In the genomic region with DNA sequence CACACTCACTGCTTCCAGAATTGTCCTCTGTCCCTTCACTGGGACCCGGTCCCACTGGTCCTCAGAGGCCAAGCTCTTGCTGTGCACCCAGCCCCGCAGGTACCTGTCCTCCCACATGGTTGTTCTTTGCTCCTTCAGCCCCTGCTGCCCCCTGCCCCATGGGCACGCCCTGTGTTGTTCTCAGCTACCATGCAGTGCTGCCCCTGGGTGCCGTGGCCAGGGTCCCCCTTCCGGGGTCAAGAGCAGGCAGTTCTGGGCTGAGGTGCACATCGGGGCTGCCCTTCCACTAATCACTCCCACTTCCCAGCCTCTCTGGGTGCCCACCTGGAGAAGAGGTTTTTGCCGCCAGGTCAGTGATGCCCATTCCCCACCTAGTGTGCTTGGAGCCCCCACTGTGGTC, we compare ENCODE assay signal across 21 cellular contexts. TPM values are rescaled to one million over a fixed set of nuclear protein-coding genes. Genes with fewer than 3 reads are reported as not detected.
DNase-seq lines count a peak whose midpoint lies in the region; ATAC-seq and TF ChIP-seq lines count a peak whose summit lies in the region.
"Had no signal": no experiment of that assay in that cellular context is flagged by ENCODE, and none has a peak within 500 bp of the region (broad histone marks: within the 10 kb centered on the region; RNA-seq: fewer than 3 reads in every experiment).

No MANE protein-coding gene starts in this region.

- H3K9me3 Mint-ChIP-seq in activated CD4-positive, alpha-beta T cell treated with anti-CD3 and anti-CD28 coated beads for 36 hours (ENCODE audit: low read depth): no peaks in the 10 kb centered on the region
- H3K9me3 Mint-ChIP-seq in activated CD8-positive, alpha-beta T cell treated with anti-CD3 and anti-CD28 coated beads for 36 hours: no peaks in the 10 kb centered on the region
- H3K9me3 Mint-ChIP-seq in memory B cell (no peaks in the 10 kb centered on the region), Caco-2 (ENCODE audit: unreplicated experiment) (no peaks in the 10 kb centered on the region)
- H3K9me3 Mint-ChIP-seq: type B pancreatic cell had no signal

- H3K27me3 Mint-ChIP-seq in activated CD4-positive, alpha-beta T cell treated with anti-CD3 and anti-CD28 coated beads for 36 hours: no peaks in the 10 kb centered on the region
- no peaks in the 10 kb centered on the region for H3K27me3 Mint-ChIP-seq in activated CD8-positive, alpha-beta T cell treated with anti-CD3 and anti-CD28 coated beads for 36 hours
- no peaks in the 10 kb centered on the region for H3K27me3 Mint-ChIP-seq in memory B cell
- H3K27me3 Mint-ChIP-seq in Caco-2 (ENCODE audit: insufficient read depth, unreplicated experiment): no peaks in the 10 kb centered on the region

- H3K4me1 Mint-ChIP-seq in activated CD4-positive, alpha-beta T cell treated with anti-CD3 and anti-CD28 coated beads for 36 hours: peaks cover 78% of the 10 kb centered on the region
- peaks cover 74% of the 10 kb centered on the region for H3K4me1 Mint-ChIP-seq in activated CD8-positive, alpha-beta T cell treated with anti-CD3 and anti-CD28 coated beads for 36 hours (ENCODE audit: low read depth)
- H3K4me1 Mint-ChIP-seq in memory B cell: peaks cover 44% of the 10 kb centered on the region
- no peaks in the 10 kb centered on the region for H3K4me1 Mint-ChIP-seq in Caco-2 (ENCODE audit: low read depth, unreplicated experiment)

- H3K4me1 ChIP-seq in BLaER1 treated with 17β-estradiol and CSF1 and Interleukin-3, amounts not matched to agents 10 nM and 100 nM: peaks cover 74 to 99% (median 91%) of the 10 kb centered on the region in 10 experiments
- no peaks in the 10 kb centered on the region for H3K4me1 ChIP-seq in Caco-2
- H3K4me1 ChIP-seq: gastrocnemius medialis had no signal

- intact Hi-C loops in activated CD4-positive, alpha-beta T cell treated with anti-CD3 and anti-CD28 coated beads for 36 hours (cut with DNase I, micrococcal nuclease): loop anchor here in 1 of 2 experiments (5.0 kb wide), 1 partner anchor 36 kb away; no protein-coding TSS in a partner anchor
- intact Hi-C loops in activated CD8-positive, alpha-beta T cell treated with anti-CD3 and anti-CD28 coated beads for 36 hours (cut with micrococcal nuclease): loop anchor here (5.0 kb wide), 1 partner anchor 36 kb away; no protein-coding TSS in a partner anchor
- intact Hi-C loops in Caco-2 (cut with micrococcal nuclease; ENCODE audit: unreplicated experiment): no loop called here

- H3K27me3 ChIP-seq in BLaER1 treated with 17β-estradiol and CSF1 and Interleukin-3, amounts not matched to agents 10 nM and 100 nM: no peaks in the 10 kb centered on the region
- H3K27me3 ChIP-seq in Caco-2 (replicated peaks; ENCODE audit: control insufficient read depth, insufficient read depth, low read length): no peaks in the 10 kb centered on the region
- H3K27me3 ChIP-seq: esophagus muscularis mucosa, gastrocnemius medialis, ovary had no signal

- H3K36me3 Mint-ChIP-seq in activated CD4-positive, alpha-beta T cell treated with anti-CD3 and anti-CD28 coated beads for 36 hours (ENCODE audit: low read depth): peaks cover 45% of the 10 kb centered on the region
- H3K36me3 Mint-ChIP-seq in activated CD8-positive, alpha-beta T cell treated with anti-CD3 and anti-CD28 coated beads for 36 hours (ENCODE audit: low read depth): peaks cover 45% of the 10 kb centered on the region
- H3K36me3 Mint-ChIP-seq in memory B cell (peaks cover 18% of the 10 kb centered on the region), Caco-2 (ENCODE audit: insufficient read depth, unreplicated experiment) (peaks cover 7% of the 10 kb centered on the region)
- H3K36me3 Mint-ChIP-seq: type B pancreatic cell had no signal

- peaks cover 0 to 83% (median 10%) of the 10 kb centered on the region in 11 experiments; a peak in 12 of 22 replicates for H4K20me1 ChIP-seq in BLaER1 treated with 17β-estradiol and CSF1 and Interleukin-3, amounts not matched to agents 10 nM and 100 nM

- CTCF ChIA-PET in activated CD4-positive, alpha-beta T cell treated with anti-CD3 and anti-CD28 coated beads for 36 hours (lab: Charles Lee): interaction anchor here (0.6 to 2.3 kb wide), 6 partner anchors 10 to 53 kb away, joined by 3 to 9 read pairs (median 3); no protein-coding TSS in a partner anchor
- CTCF ChIA-PET in activated CD8-positive, alpha-beta T cell treated with anti-CD3 and anti-CD28 coated beads for 36 hours (lab: Charles Lee): interaction anchor here (0.7 to 4.8 kb wide), 5 partner anchors 9 to 82 kb away, joined by 3 to 28 read pairs (median 4); no protein-coding TSS in a partner anchor
- CTCF ChIA-PET in Caco-2 (lab: Charles Lee): no interaction called here

- H3K9me3 ChIP-seq in BLaER1 treated with 17β-estradiol and CSF1 and Interleukin-3, amounts not matched to agents 10 nM and 100 nM (replicated peaks in 1 of 11): no peaks in the 10 kb centered on the region
- H3K9me3 ChIP-seq in Caco-2: no peaks in the 10 kb centered on the region
- H3K9me3 ChIP-seq: esophagus muscularis mucosa, gastrocnemius medialis, ovary had no signal

- no peak for DNase-seq in activated CD4-positive, alpha-beta T cell treated with anti-CD3 and anti-CD28 coated beads for 36 hours
- no peak for DNase-seq in activated CD4-positive, alpha-beta T cell treated with anti-CD3 and anti-CD28 coated beads for 1 hour
- DNase-seq in activated CD8-positive, alpha-beta T cell treated with anti-CD3 and anti-CD28 coated beads for 36 hours: no peak
- DNase-seq in memory B cell (ENCODE audit: low spot score in 2 of 2) (no peak), OCI-M2 (lab: John Stamatoyannopoulos, UW; ENCODE audit: unreplicated experiment) (no peak), Caco-2 (no peak), NCI-H526 treated with DMSO at 0.1 percent for 48 hours (lab: John Stamatoyannopoulos, UW) (no peak)
- DNase-seq: effector CD4-positive, alpha-beta T cell; gastrocnemius medialis; GOT3; NCI-H1048; NCI-H2029; NCI-H226; NCI-H774; ovary; stimulated activated CD4-positive, alpha-beta T cell treated with anti-CD3 and anti-CD28 coated beads, Interleukin-4, amount 100 ng/mL, for 4 hours had no signal

- H3K4me3 Mint-ChIP-seq in activated CD4-positive, alpha-beta T cell treated with anti-CD3 and anti-CD28 coated beads for 36 hours: no peak overlapping the region
- H3K4me3 Mint-ChIP-seq in activated CD8-positive, alpha-beta T cell treated with anti-CD3 and anti-CD28 coated beads for 36 hours: no peak overlapping the region
- H3K4me3 Mint-ChIP-seq in memory B cell (no peak overlapping the region), Caco-2 (ENCODE audit: unreplicated experiment) (no peak overlapping the region)
- H3K4me3 Mint-ChIP-seq: type B pancreatic cell had no signal

- H3K36me3 ChIP-seq in BLaER1 treated with 17β-estradiol and CSF1 and Interleukin-3, amounts not matched to agents 10 nM and 100 nM: peaks cover 71 to 90% (median 80%) of the 10 kb centered on the region in 11 experiments
- H3K36me3 ChIP-seq in Caco-2 (ENCODE audit: control insufficient read depth, insufficient read depth, low read length): no peaks in the 10 kb centered on the region; the same call in none of the 2 replicates
- H3K36me3 ChIP-seq: esophagus muscularis mucosa, gastrocnemius medialis, ovary had no signal

- ATAC-seq in activated CD4-positive, alpha-beta T cell treated with anti-CD3 and anti-CD28 coated beads for 36 hours: no peak
- no peak for ATAC-seq in activated CD8-positive, alpha-beta T cell treated with anti-CD3 and anti-CD28 coated beads for 36 hours
- no peak for ATAC-seq in memory B cell (ENCODE audit: low read depth)
- ATAC-seq: gastrocnemius medialis had no signal

- peak overlapping the region in 6 of 11 experiments; percentile 21 to 60 (median 50); a peak in 4 of 22 replicates for H3K9ac ChIP-seq in BLaER1 treated with 17β-estradiol and CSF1 and Interleukin-3, amounts not matched to agents 10 nM and 100 nM

- H3K4me3 ChIP-seq in BLaER1 treated with 17β-estradiol and CSF1 and Interleukin-3, amounts not matched to agents 10 nM and 100 nM: no peak overlapping the region
- no peak overlapping the region for H3K4me3 ChIP-seq in Caco-2 (ENCODE audit: low read depth, low read length)
- H3K4me3 ChIP-seq: esophagus muscularis mucosa, gastrocnemius medialis, lung, ovary had no signal

- no TSS peak for BruUV-seq in Caco-2 (replicated peaks; lab: Mats Ljungman, UMichigan)

- TF ChIP-seq CTCF in activated CD8-positive, alpha-beta T cell treated with anti-CD3 and anti-CD28 coated beads for 36 hours (IDR thresholded peaks at IDR 0.05): no peak
- no peak for TF ChIP-seq CTCF in Caco-2 (IDR thresholded peaks at IDR 0.05; ENCODE audit: insufficient read depth in 1 of 2, low read depth in 1 of 2, low read length in 1 of 2, severe bottlenecking in 1 of 2, unreplicated experiment in 1 of 2)

- peak overlapping the region in 8 of 11 experiments; percentile 58 to 73 (median 67); a peak in 14 of 22 replicates for H3K27ac ChIP-seq in BLaER1 treated with 17β-estradiol and CSF1 and Interleukin-3, amounts not matched to agents 10 nM and 100 nM
- H3K27ac ChIP-seq: esophagus muscularis mucosa, gastrocnemius medialis, ovary had no signal

- peak overlapping the region; percentile 70 to 90 (median 81) for H3K4me2 ChIP-seq in BLaER1 treated with 17β-estradiol and CSF1 and Interleukin-3, amounts not matched to agents 10 nM and 100 nM

- POLR2A ChIA-PET in activated CD4-positive, alpha-beta T cell treated with anti-CD3 and anti-CD28 coated beads for 36 hours (lab: Charles Lee): interaction anchor here (1.6 kb wide), 1 partner anchor 13 kb away, joined by 4 read pairs; no protein-coding TSS in a partner anchor
- POLR2A ChIA-PET in activated CD8-positive, alpha-beta T cell treated with anti-CD3 and anti-CD28 coated beads for 36 hours (lab: Charles Lee): interaction anchor here (1.9 kb wide), 1 partner anchor 33 kb away, joined by 6 read pairs; no protein-coding TSS in a partner anchor
- POLR2A ChIA-PET in Caco-2 (lab: Charles Lee): no interaction called here

- H3K27ac Mint-ChIP-seq in activated CD4-positive, alpha-beta T cell treated with anti-CD3 and anti-CD28 coated beads for 36 hours: peak overlapping the region; percentile 96
- peak overlapping the region; percentile 96 for H3K27ac Mint-ChIP-seq in activated CD8-positive, alpha-beta T cell treated with anti-CD3 and anti-CD28 coated beads for 36 hours
- H3K27ac Mint-ChIP-seq in memory B cell: peak overlapping the region; percentile 73
- H3K27ac Mint-ChIP-seq in Caco-2 (ENCODE audit: unreplicated experiment): no peak overlapping the region
- H3K27ac Mint-ChIP-seq: type B pancreatic cell had no signal

RNA-seq across cellular contexts. Expression of gene SUSD3, which starts 31.9 kb away (rescaled TPM):
- total RNA-seq in activated CD4-positive, alpha-beta T cell treated with anti-CD3 and anti-CD28 coated beads for 36 hours: 10 to 100 TPM; 51.4 to 57.9 TPM
- 10 to 100 TPM; 34.6 to 36.7 TPM for total RNA-seq in activated CD8-positive, alpha-beta T cell treated with anti-CD3 and anti-CD28 coated beads for 36 hours
- total RNA-seq in Caco-2 (2022): 2.2 and 2.9 TPM in 2 replicates
- total RNA-seq: A172 had no signal
